Comparison of ENCODE assay signal across 12 cellular contexts in genomic region chr1:180889325-180889724, GRCh38.
"Had no signal": no experiment of that assay in that cellular context is flagged by ENCODE, and none has a peak within 500 bp of the region (broad histone marks: within the 10 kb centered on the region; RNA-seq: fewer than 3 reads in every experiment).

No MANE protein-coding gene starts in this region.

- H3K4me3 ChIP-seq: thyroid gland had no signal

- H3K4me1 ChIP-seq: thyroid gland had no signal

- H3K9me3 Mint-ChIP-seq: activated CD4-positive, alpha-beta T cell treated with anti-CD3 and anti-CD28 coated beads, Interleukin-2, amount 10 ng/mL, durations not matched to agents 7 days and 5 days; activated naive CD4-positive, alpha-beta T cell treated with anti-CD3 and anti-CD28 coated beads, Interleukin-2, amount 10 ng/mL, durations not matched to agents 7 days and 5 days; brain; central memory CD8-positive, alpha-beta T cell had no signal

- H3K9me3 ChIP-seq: thyroid gland had no signal

- H3K27me3 Mint-ChIP-seq: activated CD4-positive, alpha-beta T cell treated with anti-CD3 and anti-CD28 coated beads, Interleukin-2, amount 10 ng/mL, durations not matched to agents 7 days and 5 days; activated naive CD4-positive, alpha-beta T cell treated with anti-CD3 and anti-CD28 coated beads, Interleukin-2, amount 10 ng/mL, durations not matched to agents 7 days and 5 days; brain; central memory CD8-positive, alpha-beta T cell had no signal

- H3K4me3 Mint-ChIP-seq: activated CD4-positive, alpha-beta T cell treated with anti-CD3 and anti-CD28 coated beads, Interleukin-2, amount 10 ng/mL, durations not matched to agents 7 days and 5 days; activated naive CD4-positive, alpha-beta T cell treated with anti-CD3 and anti-CD28 coated beads, Interleukin-2, amount 10 ng/mL, durations not matched to agents 7 days and 5 days; brain; central memory CD8-positive, alpha-beta T cell had no signal

- H3K27me3 ChIP-seq: thyroid gland had no signal

- H3K27ac Mint-ChIP-seq: activated CD4-positive, alpha-beta T cell treated with anti-CD3 and anti-CD28 coated beads, Interleukin-2, amount 10 ng/mL, durations not matched to agents 7 days and 5 days; activated naive CD4-positive, alpha-beta T cell treated with anti-CD3 and anti-CD28 coated beads, Interleukin-2, amount 10 ng/mL, durations not matched to agents 7 days and 5 days; brain had no signal

- DNase-seq: activated CD4-positive, alpha-beta T cell treated with anti-CD3 and anti-CD28 coated beads, Interleukin-2, amount 10 ng/mL, durations not matched to agents 7 days and 5 days; activated CD8-positive, alpha-beta memory T cell treated with anti-CD3 and anti-CD28 coated beads for 24 hours; activated naive CD4-positive, alpha-beta T cell treated with anti-CD3 and anti-CD28 coated beads, Interleukin-2, amount 10 ng/mL, durations not matched to agents 7 days and 5 days; cortex of kidney; effector CD8-positive, alpha-beta T cell; hippocampal formation; posterior cingulate gyrus; right cardiac atrium; small intestine; thyroid gland had no signal

- H3K27ac ChIP-seq: thyroid gland had no signal

- ATAC-seq: right cardiac atrium had no signal

- H3K4me1 Mint-ChIP-seq: brain; central memory CD8-positive, alpha-beta T cell had no signal
